1 cellular context compared by ENCODE assay signal in the genomic region with DNA sequence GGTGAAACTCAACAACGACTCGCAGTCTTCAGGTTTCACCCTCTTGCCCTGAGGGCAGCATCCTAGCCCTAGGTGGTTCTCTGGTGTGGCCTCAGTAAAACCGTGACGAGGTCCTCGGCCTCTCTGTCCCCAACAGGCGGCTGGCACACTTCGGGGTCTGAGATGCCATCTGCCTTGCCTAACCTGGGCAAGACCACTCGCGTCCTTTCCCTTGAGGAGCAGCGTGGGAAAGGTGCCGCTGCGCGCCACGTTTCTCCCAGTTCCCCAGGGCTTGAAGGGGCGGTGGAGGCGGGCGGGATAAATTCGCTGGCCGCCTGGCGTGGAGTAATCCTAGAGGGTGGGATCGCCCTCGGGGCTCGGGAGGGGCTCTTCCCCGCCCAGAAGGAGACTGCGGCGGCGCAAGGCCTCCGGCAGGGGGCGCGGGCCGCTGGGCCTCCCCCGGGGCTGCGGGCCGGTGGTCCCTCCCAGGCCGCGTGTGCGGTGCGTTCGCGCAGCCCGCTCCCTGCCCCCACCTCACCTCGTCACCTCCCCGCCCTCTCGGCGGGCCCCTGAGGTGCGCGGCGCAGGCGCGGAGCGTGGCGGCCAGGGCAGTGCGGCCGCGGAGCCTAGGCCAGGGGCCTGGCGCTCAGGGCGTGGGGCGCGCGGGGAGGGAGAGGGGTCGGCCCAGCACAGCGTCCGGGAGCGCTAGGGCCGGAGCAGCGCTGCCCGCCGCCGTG.
TF ChIP-seq lines count a peak whose summit lies in the region.

ZNF639 (plus strand) TSS at position 551 of the 716 bp plus-strand sequence. CDS start 5,263 bp downstream, outside the sequence.

TF ChIP-seq in HCT116, 20 proteins besides CTCF, POLR2A, EP300 and RAD21 (continued from another document):
- TF ChIP-seq, protein P1, sequence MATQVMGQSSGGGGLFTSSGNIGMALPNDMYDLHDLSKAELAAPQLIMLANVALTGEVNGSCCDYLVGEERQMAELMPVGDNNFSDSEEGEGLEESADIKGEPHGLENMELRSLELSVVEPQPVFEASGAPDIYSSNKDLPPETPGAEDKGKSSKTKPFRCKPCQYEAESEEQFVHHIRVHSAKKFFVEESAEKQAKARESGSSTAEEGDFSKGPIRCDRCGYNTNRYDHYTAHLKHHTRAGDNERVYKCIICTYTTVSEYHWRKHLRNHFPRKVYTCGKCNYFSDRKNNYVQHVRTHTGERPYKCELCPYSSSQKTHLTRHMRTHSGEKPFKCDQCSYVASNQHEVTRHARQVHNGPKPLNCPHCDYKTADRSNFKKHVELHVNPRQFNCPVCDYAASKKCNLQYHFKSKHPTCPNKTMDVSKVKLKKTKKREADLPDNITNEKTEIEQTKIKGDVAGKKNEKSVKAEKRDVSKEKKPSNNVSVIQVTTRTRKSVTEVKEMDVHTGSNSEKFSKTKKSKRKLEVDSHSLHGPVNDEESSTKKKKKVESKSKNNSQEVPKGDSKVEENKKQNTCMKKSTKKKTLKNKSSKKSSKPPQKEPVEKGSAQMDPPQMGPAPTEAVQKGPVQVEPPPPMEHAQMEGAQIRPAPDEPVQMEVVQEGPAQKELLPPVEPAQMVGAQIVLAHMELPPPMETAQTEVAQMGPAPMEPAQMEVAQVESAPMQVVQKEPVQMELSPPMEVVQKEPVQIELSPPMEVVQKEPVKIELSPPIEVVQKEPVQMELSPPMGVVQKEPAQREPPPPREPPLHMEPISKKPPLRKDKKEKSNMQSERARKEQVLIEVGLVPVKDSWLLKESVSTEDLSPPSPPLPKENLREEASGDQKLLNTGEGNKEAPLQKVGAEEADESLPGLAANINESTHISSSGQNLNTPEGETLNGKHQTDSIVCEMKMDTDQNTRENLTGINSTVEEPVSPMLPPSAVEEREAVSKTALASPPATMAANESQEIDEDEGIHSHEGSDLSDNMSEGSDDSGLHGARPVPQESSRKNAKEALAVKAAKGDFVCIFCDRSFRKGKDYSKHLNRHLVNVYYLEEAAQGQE (IDR thresholded peaks at IDR 0.05; ENCODE audit: low read depth), result no peak
- no peak for TF ChIP-seq FOSL1 (IDR thresholded peaks at IDR 0.05; ENCODE audit: low read depth)
- 0 out of 2 replicates have a peak, but pooled peaks have one; percentile 9 for TF ChIP-seq EGR1 (IDR thresholded peaks at IDR 0.05; ENCODE audit: low read depth)
- TF ChIP-seq ZNF274 (IDR thresholded peaks at IDR 0.05; ENCODE audit: low read depth, low read length), result no peak
- no peak; the same call in 1 of the 2 replicates for TF ChIP-seq JUND (IDR thresholded peaks at IDR 0.05)
- TF ChIP-seq YY1 (IDR thresholded peaks at IDR 0.05; ENCODE audit: extremely low read depth, insufficient replicate concordance, low read depth, low read length), result peak; percentile 16
- TF ChIP-seq POLR2AphosphoS5 (IDR thresholded peaks at IDR 0.05; ENCODE audit: low read depth, low read length), result peak; percentile 62
- TF ChIP-seq CEBPB (IDR thresholded peaks at IDR 0.05; ENCODE audit: low read depth), result no peak
- TF ChIP-seq SRF (IDR thresholded peaks at IDR 0.05; ENCODE audit: low read depth), result no peak; the same call in 1 of the 2 replicates
- peak; percentile 44 for TF ChIP-seq TCF7L2 (IDR thresholded peaks at IDR 0.05; ENCODE audit: borderline replicate concordance, extremely low read depth, insufficient read depth, insufficient read length)
- TF ChIP-seq ZBTB33 (IDR thresholded peaks at IDR 0.05; ENCODE audit: extremely low read depth, insufficient replicate concordance, low read length), result peak; percentile 42
- peak; percentile 74 for TF ChIP-seq SIN3A (IDR thresholded peaks at IDR 0.05; ENCODE audit: low read depth)
- TF ChIP-seq SP1 (IDR thresholded peaks at IDR 0.05; ENCODE audit: low read depth), result peak; percentile 35; the same call in 1 of the 2 replicates
- TF ChIP-seq ZFX (IDR thresholded peaks at IDR 0.05), result no peak; the same call in 1 of the 2 replicates
- no peak for TF ChIP-seq EZH2 (IDR thresholded peaks at IDR 0.05)
- TF ChIP-seq CBX3 (IDR thresholded peaks at IDR 0.05; ENCODE audit: low read depth), result peak; percentile 74; the same call in 1 of the 2 replicates
- peak; percentile 86 for TF ChIP-seq MAX (IDR thresholded peaks at IDR 0.05)
